ENCODE assay signal across 21 cellular contexts in genomic region chr12:6923003-6923732, GRCh38. TPM values are rescaled to one million over a fixed set of nuclear protein-coding genes. Genes with fewer than 3 reads are reported as not detected.
DNase-seq lines count a peak whose midpoint lies in the region; ATAC-seq and TF ChIP-seq lines count a peak whose summit lies in the region.
"Had no signal": no experiment of that assay in that cellular context is flagged by ENCODE, and none has a peak within 500 bp of the region (broad histone marks: within the 10 kb centered on the region; RNA-seq: fewer than 3 reads in every experiment).

No MANE protein-coding gene starts in this region.

- H3K36me3 ChIP-seq in OCI-LY7 (ENCODE audit: insufficient read depth, low read length) = peaks cover 5% of the 10 kb centered on the region; the same call in 1 of the 2 replicates
- no peaks in the 10 kb centered on the region for H3K36me3 ChIP-seq in endocrine pancreas (ENCODE audit: control insufficient read depth, insufficient read depth, low read length)
- H3K36me3 ChIP-seq: adrenal gland had no signal

- no peak for TF ChIP-seq CTCF in activated CD8-positive, alpha-beta T cell treated with anti-CD3 and anti-CD28 coated beads for 36 hours (IDR thresholded peaks at IDR 0.05)
- no peak for TF ChIP-seq CTCF in OCI-LY7 (conservative IDR thresholded peaks at IDR 0.05; ENCODE audit: low read length)

- TSS peak; percentile 93 for BruUV-seq in OCI-LY7 (replicated peaks; lab: Mats Ljungman, UMichigan)

- peak overlapping the region; percentile 77 for H3K4me2 ChIP-seq in OCI-LY7 (ENCODE audit: low read length)
- H3K4me2 ChIP-seq: A549 had no signal

- intact Hi-C loops in activated CD8-positive, alpha-beta T cell treated with anti-CD3 and anti-CD28 coated beads for 36 hours (cut with micrococcal nuclease) = no loop called here
- intact Hi-C loops in OCI-LY7 (cut with micrococcal nuclease; ENCODE audit: unreplicated experiment) = loop anchor here (2.0 kb wide), 1 partner anchor 32 kb away; no protein-coding TSS in a partner anchor

- no peaks in the 10 kb centered on the region for H3K27me3 Mint-ChIP-seq in activated CD8-positive, alpha-beta T cell treated with anti-CD3 and anti-CD28 coated beads for 36 hours
- no peaks in the 10 kb centered on the region for H3K27me3 Mint-ChIP-seq in activated CD8-positive, alpha-beta T cell treated with anti-CD3 and anti-CD28 coated beads, Interleukin-2, amount 10 ng/mL, durations not matched to agents 7 days and 5 days (ENCODE audit: low read depth)
- H3K27me3 Mint-ChIP-seq in stimulated activated memory B cell treated with anti-CD40 and anti-IgM and Interleukin-4, amounts not matched to agents 10 μg/mL and 1 μg/mL and 100 μg/mL, for 72 hours = no peaks in the 10 kb centered on the region
- H3K27me3 Mint-ChIP-seq in naive thymus-derived CD8-positive, alpha-beta T cell = no peaks in the 10 kb centered on the region

- POLR2A ChIA-PET in activated CD8-positive, alpha-beta T cell treated with anti-CD3 and anti-CD28 coated beads for 36 hours (lab: Charles Lee) = interaction anchor here (1.4 to 36.0 kb wide), 3 partner anchors 9 to 31 kb away, joined by 11 to 1266 read pairs (median 90); partner anchors contain the start of genes C12orf57, ENO2, PTPN6 and RNU7-1
- POLR2A ChIA-PET in activated CD8-positive, alpha-beta T cell treated with anti-CD3 and anti-CD28 coated beads, Interleukin-2, amount 10 ng/mL, durations not matched to agents 7 days and 5 days (lab: Charles Lee) = interaction anchor here (0.7 to 8.3 kb wide), 5 partner anchors 13 to 55 kb away, joined by 3 to 94 read pairs (median 12); partner anchors contain the start of genes C12orf57, RNU7-1 and TPI1
- POLR2A ChIA-PET in OCI-LY7 (lab: Charles Lee) = interaction anchor here (0.7 to 1.5 kb wide), 8 partner anchors 14 to 72 kb away, joined by 3 to 8 read pairs (median 4); partner anchors contain the start of genes C12orf57, CDCA3 and RNU7-1
- POLR2A ChIA-PET in naive thymus-derived CD8-positive, alpha-beta T cell (lab: Charles Lee) = interaction anchor here (0.6 to 7.8 kb wide), 14 partner anchors 9 to 199 kb away, joined by 3 to 82 read pairs (median 7); partner anchors contain the start of genes C12orf57, C1RL, COPS7A and ENO2

- H3K4me3 ChIP-seq in OCI-LY7 (ENCODE audit: low read depth, low read length, poor library complexity, severe bottlenecking) (peak overlapping the region; percentile 55), endocrine pancreas (ENCODE audit: control insufficient read depth, insufficient read depth, low read length) (no peak overlapping the region)
- H3K4me3 ChIP-seq: A549, adrenal gland, PC-9 had no signal

- H3K27ac ChIP-seq in OCI-LY7 (ENCODE audit: low read depth, low read length, poor library complexity, severe bottlenecking) = peak overlapping the region; percentile 89
- H3K27ac ChIP-seq: epithelial cell of prostate, PC-9 had no signal

- H3K4me3 Mint-ChIP-seq in activated CD8-positive, alpha-beta T cell treated with anti-CD3 and anti-CD28 coated beads for 36 hours = no peak overlapping the region
- H3K4me3 Mint-ChIP-seq in activated CD8-positive, alpha-beta T cell treated with anti-CD3 and anti-CD28 coated beads, Interleukin-2, amount 10 ng/mL, durations not matched to agents 7 days and 5 days = no peak overlapping the region
- peak overlapping the region; percentile 57 for H3K4me3 Mint-ChIP-seq in stimulated activated memory B cell treated with anti-CD40 and anti-IgM and Interleukin-4, amounts not matched to agents 10 μg/mL and 1 μg/mL and 100 μg/mL, for 72 hours
- H3K4me3 Mint-ChIP-seq in naive thymus-derived CD8-positive, alpha-beta T cell = peak overlapping the region in 2 of 10 donors; percentile 8 to 42

- H3K4me1 ChIP-seq in OCI-LY7 (ENCODE audit: insufficient read depth, low read length, poor library complexity, severe bottlenecking) = peaks cover 64% of the 10 kb centered on the region
- H3K4me1 ChIP-seq in endocrine pancreas (ENCODE audit: control insufficient read depth, insufficient read depth, low read length) = peaks cover 5% of the 10 kb centered on the region

- H3K9me3 Mint-ChIP-seq in activated CD8-positive, alpha-beta T cell treated with anti-CD3 and anti-CD28 coated beads for 36 hours = no peaks in the 10 kb centered on the region
- no peaks in the 10 kb centered on the region for H3K9me3 Mint-ChIP-seq in activated CD8-positive, alpha-beta T cell treated with anti-CD3 and anti-CD28 coated beads, Interleukin-2, amount 10 ng/mL, durations not matched to agents 7 days and 5 days (ENCODE audit: insufficient read depth)
- H3K9me3 Mint-ChIP-seq in stimulated activated memory B cell treated with anti-CD40 and anti-IgM and Interleukin-4, amounts not matched to agents 10 μg/mL and 1 μg/mL and 100 μg/mL, for 72 hours = no peaks in the 10 kb centered on the region
- no peaks in the 10 kb centered on the region for H3K9me3 Mint-ChIP-seq in naive thymus-derived CD8-positive, alpha-beta T cell

- peaks cover 46% of the 10 kb centered on the region for H3K4me1 Mint-ChIP-seq in activated CD8-positive, alpha-beta T cell treated with anti-CD3 and anti-CD28 coated beads for 36 hours (ENCODE audit: low read depth)
- peaks cover 57% of the 10 kb centered on the region for H3K4me1 Mint-ChIP-seq in activated CD8-positive, alpha-beta T cell treated with anti-CD3 and anti-CD28 coated beads, Interleukin-2, amount 10 ng/mL, durations not matched to agents 7 days and 5 days (ENCODE audit: low read depth)
- H3K4me1 Mint-ChIP-seq in stimulated activated memory B cell treated with anti-CD40 and anti-IgM and Interleukin-4, amounts not matched to agents 10 μg/mL and 1 μg/mL and 100 μg/mL, for 72 hours = peaks cover 67% of the 10 kb centered on the region
- peaks cover 15 to 46% (median 27%) of the 10 kb centered on the region in 4 donors for H3K4me1 Mint-ChIP-seq in naive thymus-derived CD8-positive, alpha-beta T cell

- no peaks in the 10 kb centered on the region for H3K79me2 ChIP-seq in OCI-LY7 (ENCODE audit: insufficient read depth, low read depth, low read length)

- peak overlapping the region; percentile 49 for H3K27ac Mint-ChIP-seq in activated CD8-positive, alpha-beta T cell treated with anti-CD3 and anti-CD28 coated beads for 36 hours
- no peak overlapping the region for H3K27ac Mint-ChIP-seq in activated CD8-positive, alpha-beta T cell treated with anti-CD3 and anti-CD28 coated beads, Interleukin-2, amount 10 ng/mL, durations not matched to agents 7 days and 5 days
- peak overlapping the region; percentile 83 for H3K27ac Mint-ChIP-seq in stimulated activated memory B cell treated with anti-CD40 and anti-IgM and Interleukin-4, amounts not matched to agents 10 μg/mL and 1 μg/mL and 100 μg/mL, for 72 hours
- peak overlapping the region in 5 of 10 donors; percentile 24 to 86 (median 81) for H3K27ac Mint-ChIP-seq in naive thymus-derived CD8-positive, alpha-beta T cell

- H4K20me1 ChIP-seq in OCI-LY7 (ENCODE audit: insufficient read depth, low read length) = no peaks in the 10 kb centered on the region

- CTCF ChIA-PET in activated CD8-positive, alpha-beta T cell treated with anti-CD3 and anti-CD28 coated beads for 36 hours (lab: Charles Lee) = interaction anchor here (1.1 to 7.3 kb wide), 11 partner anchors 10 to 179 kb away, joined by 3 to 108 read pairs (median 16); partner anchors contain the start of genes C12orf57, ENO2, RNU7-1 and SPSB2
- CTCF ChIA-PET in activated CD8-positive, alpha-beta T cell treated with anti-CD3 and anti-CD28 coated beads, Interleukin-2, amount 10 ng/mL, durations not matched to agents 7 days and 5 days (lab: Charles Lee) = interaction anchor here (0.8 to 8.0 kb wide), 14 partner anchors 9 to 231 kb away, joined by 4 to 106 read pairs (median 10); partner anchors contain the start of genes C1RL, ENO2, LPCAT3 and TPI1
- CTCF ChIA-PET in OCI-LY7 (lab: Charles Lee; ENCODE audit: unreplicated experiment) = interaction anchor here (1.1 to 1.3 kb wide), 3 partner anchors 15 to 36 kb away, joined by 3 to 4 read pairs (median 3); no protein-coding TSS in a partner anchor

- DNase-seq in activated CD8-positive, alpha-beta T cell treated with anti-CD3 and anti-CD28 coated beads for 36 hours = no peak
- DNase-seq in activated CD8-positive, alpha-beta T cell treated with anti-CD3 and anti-CD28 coated beads, Interleukin-2, amount 10 ng/mL, durations not matched to agents 7 days and 5 days = no peak
- peak; percentile 43 for DNase-seq in OCI-LY7 (ENCODE audit: low spot score)
- no peak for DNase-seq in HuH-7 (ENCODE audit: low spot score)
- DNase-seq in naive thymus-derived CD8-positive, alpha-beta T cell = no peak
- DNase-seq in mucosa of gallbladder (ENCODE audit: low spot score) = no peak
- DNase-seq: activated CD4-positive, CD25-positive, alpha-beta regulatory T cell; COR-L47; GF-D8; head of caudate nucleus; NCI-H146; NCI-H510A; PC-9 had no signal

- H3K27me3 ChIP-seq in endocrine pancreas (ENCODE audit: control insufficient read depth, insufficient read depth, low read length) = no peaks in the 10 kb centered on the region
- H3K27me3 ChIP-seq: adrenal gland had no signal

- no peaks in the 10 kb centered on the region for H3K9me2 ChIP-seq in OCI-LY7 (ENCODE audit: insufficient read depth, low read length)

- ATAC-seq in activated CD8-positive, alpha-beta T cell treated with anti-CD3 and anti-CD28 coated beads for 36 hours = no peak
- no peak for ATAC-seq in activated CD8-positive, alpha-beta T cell treated with anti-CD3 and anti-CD28 coated beads, Interleukin-2, amount 10 ng/mL, durations not matched to agents 7 days and 5 days
- ATAC-seq in stimulated activated memory B cell treated with anti-CD40 and anti-IgM and Interleukin-4, amounts not matched to agents 10 μg/mL and 1 μg/mL and 100 μg/mL, for 72 hours = peak; percentile 46
- no peak for ATAC-seq in naive thymus-derived CD8-positive, alpha-beta T cell
- ATAC-seq: A549 had no signal

- H2AFZ ChIP-seq in OCI-LY7 (ENCODE audit: low read length) = no peak overlapping the region
- H2AFZ ChIP-seq: PC-9 had no signal

- H3K9ac ChIP-seq in endocrine pancreas (ENCODE audit: control insufficient read depth, insufficient read depth, low read length) = peak overlapping the region; percentile 5

- peaks cover 33% of the 10 kb centered on the region for H3K36me3 Mint-ChIP-seq in activated CD8-positive, alpha-beta T cell treated with anti-CD3 and anti-CD28 coated beads for 36 hours (ENCODE audit: low read depth)
- peaks cover 45% of the 10 kb centered on the region for H3K36me3 Mint-ChIP-seq in activated CD8-positive, alpha-beta T cell treated with anti-CD3 and anti-CD28 coated beads, Interleukin-2, amount 10 ng/mL, durations not matched to agents 7 days and 5 days (ENCODE audit: low read depth)
- H3K36me3 Mint-ChIP-seq in stimulated activated memory B cell treated with anti-CD40 and anti-IgM and Interleukin-4, amounts not matched to agents 10 μg/mL and 1 μg/mL and 100 μg/mL, for 72 hours = peaks cover 15% of the 10 kb centered on the region
- H3K36me3 Mint-ChIP-seq in naive thymus-derived CD8-positive, alpha-beta T cell = peaks cover 0 to 40% (median 3%) of the 10 kb centered on the region in 3 donors

- H3K9me3 ChIP-seq in OCI-LY7 (ENCODE audit: low read length) (no peaks in the 10 kb centered on the region), endocrine pancreas (ENCODE audit: control insufficient read depth, low read length) (no peaks in the 10 kb centered on the region)
- H3K9me3 ChIP-seq: A549, adrenal gland had no signal

RNA-seq across cellular contexts. Expression of gene ATN1, which starts 4.6 kb away (rescaled TPM):
- 10 to 100 TPM; 26.4 to 28.5 TPM for total RNA-seq in activated CD8-positive, alpha-beta T cell treated with anti-CD3 and anti-CD28 coated beads for 36 hours
- total RNA-seq in activated CD8-positive, alpha-beta T cell treated with anti-CD3 and anti-CD28 coated beads, Interleukin-2, amount 10 ng/mL, durations not matched to agents 7 days and 5 days = 10 to 100 TPM; 21.6 to 24.5 TPM
- total RNA-seq in OCI-LY7 (2014; rRNA removed; shearing (Covaris generic)) = 0.98 and 3.1 TPM in 2 replicates
- total RNA-seq in OCI-LY7 (2022) = 4.9 and 6.7 TPM in 2 replicates
- 10 to 100 TPM; 25.7 to 30.3 TPM for total RNA-seq in naive thymus-derived CD8-positive, alpha-beta T cell
- polyA plus RNA-seq in naive thymus-derived CD8-positive, alpha-beta T cell = 1 to 10 TPM in 2 of 3 donors, under 1 TPM in 1; 0.35 to 1.4 (median 1.1) TPM
- 153 TPM for total RNA-seq in mucosa of gallbladder

RNA-seq across cellular contexts. Expression of gene ENO2, which starts 8.8 kb away (rescaled TPM):
- total RNA-seq in activated CD8-positive, alpha-beta T cell treated with anti-CD3 and anti-CD28 coated beads for 36 hours = 100 to 1,000 TPM; 315 to 330 TPM
- 100 to 1,000 TPM; 133 to 141 TPM for total RNA-seq in activated CD8-positive, alpha-beta T cell treated with anti-CD3 and anti-CD28 coated beads, Interleukin-2, amount 10 ng/mL, durations not matched to agents 7 days and 5 days
- 24.9 and 29.3 TPM in 2 replicates for total RNA-seq in OCI-LY7 (2014; rRNA removed; shearing (Covaris generic))
- 79.6 and 89.5 TPM in 2 replicates for total RNA-seq in OCI-LY7 (2022)
- total RNA-seq in naive thymus-derived CD8-positive, alpha-beta T cell = 100 to 1,000 TPM; 141 to 144 TPM
- 10 to 100 TPM; 19.4 to 29.2 (median 19.7) TPM for polyA plus RNA-seq in naive thymus-derived CD8-positive, alpha-beta T cell
- total RNA-seq in mucosa of gallbladder = 30.5 TPM

RNA-seq across cellular contexts. Expression of gene LRRC23, which starts 18.5 kb away (rescaled TPM):
- 1 to 10 TPM; 4.6 to 5.3 TPM for total RNA-seq in activated CD8-positive, alpha-beta T cell treated with anti-CD3 and anti-CD28 coated beads for 36 hours
- total RNA-seq in activated CD8-positive, alpha-beta T cell treated with anti-CD3 and anti-CD28 coated beads, Interleukin-2, amount 10 ng/mL, durations not matched to agents 7 days and 5 days = 1 to 10 TPM; 6.5 to 8.6 TPM
- total RNA-seq in OCI-LY7 (2014; rRNA removed; shearing (Covaris generic)) = 15.7 and 17.7 TPM in 2 replicates
- total RNA-seq in OCI-LY7 (2022) (19.8 and 20.2 TPM in 2 replicates), mucosa of gallbladder (13.1 TPM)
- 10 to 100 TPM; 10.1 to 10.5 TPM for total RNA-seq in naive thymus-derived CD8-positive, alpha-beta T cell
- polyA plus RNA-seq in naive thymus-derived CD8-positive, alpha-beta T cell = 1 to 10 TPM; 4.7 to 9.9 (median 8.8) TPM

RNA-seq across cellular contexts. Expression of gene RNU7-1, which starts 20.4 kb away (rescaled TPM):
- not detected for total RNA-seq in activated CD8-positive, alpha-beta T cell treated with anti-CD3 and anti-CD28 coated beads for 36 hours
- not detected for total RNA-seq in activated CD8-positive, alpha-beta T cell treated with anti-CD3 and anti-CD28 coated beads, Interleukin-2, amount 10 ng/mL, durations not matched to agents 7 days and 5 days
- not detected in 2 replicates for total RNA-seq in OCI-LY7 (2014; rRNA removed; shearing (Covaris generic))
- total RNA-seq in OCI-LY7 (2022) (not detected in 2 replicates), mucosa of gallbladder (not detected)
- not detected for total RNA-seq in naive thymus-derived CD8-positive, alpha-beta T cell
- polyA plus RNA-seq in naive thymus-derived CD8-positive, alpha-beta T cell = not detected
- total RNA-seq: adrenal gland, chondrocyte, LHCN-M2, PC-9, subcutaneous adipose tissue had no signal
- polyA plus RNA-seq: A549, adrenal gland had no signal

RNA-seq across cellular contexts. Expression of gene C12orf57, which starts 20.7 kb away (rescaled TPM):
- 100 to 1,000 TPM; 226 to 244 TPM for total RNA-seq in activated CD8-positive, alpha-beta T cell treated with anti-CD3 and anti-CD28 coated beads for 36 hours
- total RNA-seq in activated CD8-positive, alpha-beta T cell treated with anti-CD3 and anti-CD28 coated beads, Interleukin-2, amount 10 ng/mL, durations not matched to agents 7 days and 5 days = 100 to 1,000 TPM; 184 to 185 TPM
- 315 and 319 TPM in 2 replicates for total RNA-seq in OCI-LY7 (2014; rRNA removed; shearing (Covaris generic))
- total RNA-seq in OCI-LY7 (2022) (126 and 130 TPM in 2 replicates), mucosa of gallbladder (265 TPM)
- 100 to 1,000 TPM; 518 to 519 TPM for total RNA-seq in naive thymus-derived CD8-positive, alpha-beta T cell
- 100 to 1,000 TPM; 329 to 399 (median 366) TPM for polyA plus RNA-seq in naive thymus-derived CD8-positive, alpha-beta T cell
